Comparison of ENCODE assay signal across 8 cellular contexts in genomic region chr13:98977568-98978270, GRCh38. TPM values are rescaled to one million over a fixed set of nuclear protein-coding genes. Genes with fewer than 3 reads are reported as not detected.
A peak's percentile ranks its signal among the peaks of the same experiment; 100 is the strongest.
DNase-seq lines count a peak whose midpoint lies in the region; ATAC-seq and TF ChIP-seq lines count a peak whose summit lies in the region.

A gene with protein sequence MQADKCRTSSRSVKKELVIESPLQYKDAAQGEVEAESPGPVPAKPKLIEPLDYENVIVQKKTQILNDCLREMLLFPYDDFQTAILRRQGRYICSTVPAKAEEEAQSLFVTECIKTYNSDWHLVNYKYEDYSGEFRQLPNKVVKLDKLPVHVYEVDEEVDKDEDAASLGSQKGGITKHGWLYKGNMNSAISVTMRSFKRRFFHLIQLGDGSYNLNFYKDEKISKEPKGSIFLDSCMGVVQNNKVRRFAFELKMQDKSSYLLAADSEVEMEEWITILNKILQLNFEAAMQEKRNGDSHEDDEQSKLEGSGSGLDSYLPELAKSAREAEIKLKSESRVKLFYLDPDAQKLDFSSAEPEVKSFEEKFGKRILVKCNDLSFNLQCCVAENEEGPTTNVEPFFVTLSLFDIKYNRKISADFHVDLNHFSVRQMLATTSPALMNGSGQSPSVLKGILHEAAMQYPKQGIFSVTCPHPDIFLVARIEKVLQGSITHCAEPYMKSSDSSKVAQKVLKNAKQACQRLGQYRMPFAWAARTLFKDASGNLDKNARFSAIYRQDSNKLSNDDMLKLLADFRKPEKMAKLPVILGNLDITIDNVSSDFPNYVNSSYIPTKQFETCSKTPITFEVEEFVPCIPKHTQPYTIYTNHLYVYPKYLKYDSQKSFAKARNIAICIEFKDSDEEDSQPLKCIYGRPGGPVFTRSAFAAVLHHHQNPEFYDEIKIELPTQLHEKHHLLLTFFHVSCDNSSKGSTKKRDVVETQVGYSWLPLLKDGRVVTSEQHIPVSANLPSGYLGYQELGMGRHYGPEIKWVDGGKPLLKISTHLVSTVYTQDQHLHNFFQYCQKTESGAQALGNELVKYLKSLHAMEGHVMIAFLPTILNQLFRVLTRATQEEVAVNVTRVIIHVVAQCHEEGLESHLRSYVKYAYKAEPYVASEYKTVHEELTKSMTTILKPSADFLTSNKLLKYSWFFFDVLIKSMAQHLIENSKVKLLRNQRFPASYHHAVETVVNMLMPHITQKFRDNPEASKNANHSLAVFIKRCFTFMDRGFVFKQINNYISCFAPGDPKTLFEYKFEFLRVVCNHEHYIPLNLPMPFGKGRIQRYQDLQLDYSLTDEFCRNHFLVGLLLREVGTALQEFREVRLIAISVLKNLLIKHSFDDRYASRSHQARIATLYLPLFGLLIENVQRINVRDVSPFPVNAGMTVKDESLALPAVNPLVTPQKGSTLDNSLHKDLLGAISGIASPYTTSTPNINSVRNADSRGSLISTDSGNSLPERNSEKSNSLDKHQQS (N-terminal part only) (minus strand): TSS chr13:98978064. CDS start chr13:98977909, 155 bp downstream.

- H3K27me3 ChIP-seq in RWPE2 (ENCODE audit: insufficient read depth, poor library complexity, severe bottlenecking): no peaks in the 10 kb centered on the region
- H3K27me3 ChIP-seq in upper lobe of right lung: no peaks in the 10 kb centered on the region

- DNase-seq in COR-L47 (lab: John Stamatoyannopoulos, UW): peak; percentile 51
- DNase-seq in RWPE2 (ENCODE audit: low spot score): no peak
- no peak for DNase-seq in epithelial cell of proximal tubule (ENCODE audit: low read depth)
- DNase-seq in mucosa of descending colon: peak; percentile 52 to 60 (median 53)
- DNase-seq in upper lobe of right lung: peak; percentile 69
- DNase-seq in NCI-H187 (lab: John Stamatoyannopoulos, UW): no peak
- DNase-seq in activated CD8-positive, alpha-beta memory T cell treated with anti-CD3 and anti-CD28 coated beads for 24 hours: no peak

- H3K9me3 ChIP-seq in RWPE2 (ENCODE audit: severe bottlenecking) (no peaks in the 10 kb centered on the region), mucosa of descending colon (no peaks in the 10 kb centered on the region), upper lobe of right lung (no peaks in the 10 kb centered on the region)

- intact Hi-C loops in mucosa of descending colon (cut with DNase I, micrococcal nuclease): no loop called here
- intact Hi-C loops in upper lobe of right lung (cut with DNase I): no loop called here

- H3K4me3 ChIP-seq in RWPE2 (ENCODE audit: severe bottlenecking): peak within 1 kb of the TSS; percentile 19
- H3K4me3 ChIP-seq in epithelial cell of proximal tubule (ENCODE audit: low read depth, low read length): peak within 1 kb of the TSS; percentile 43
- H3K4me3 ChIP-seq in mucosa of descending colon: no peak within 1 kb of the TSS
- peak within 1 kb of the TSS; percentile 49 for H3K4me3 ChIP-seq in upper lobe of right lung

- H3K36me3 ChIP-seq in RWPE2 (ENCODE audit: low read depth) (no peaks in the 10 kb centered on the region), mucosa of descending colon (ENCODE audit: low read depth) (no peaks in the 10 kb centered on the region), upper lobe of right lung (no peaks in the 10 kb centered on the region)

- peak; percentile 85 for ATAC-seq in RWPE2 (ENCODE audit: low read depth)
- ATAC-seq in mucosa of descending colon: peak; percentile 94
- ATAC-seq in upper lobe of right lung: peak; percentile 88
- ATAC-seq in GM18511 (IDR thresholded peaks at IDR 0.05; ENCODE audit: unreplicated experiment): no peak

- H3K27ac ChIP-seq in RWPE2 (ENCODE audit: poor library complexity, severe bottlenecking) (peak within 1 kb of the TSS; percentile 85), upper lobe of right lung (peak within 1 kb of the TSS; percentile 75)

- H3K4me1 ChIP-seq in RWPE2 (ENCODE audit: insufficient read depth, poor library complexity, severe bottlenecking): peaks cover 22% of the 10 kb centered on the region
- H3K4me1 ChIP-seq in mucosa of descending colon (ENCODE audit: low read depth): peaks cover 18% of the 10 kb centered on the region
- peaks cover 23% of the 10 kb centered on the region for H3K4me1 ChIP-seq in upper lobe of right lung

- TF ChIP-seq CTCF in RWPE2 (IDR thresholded peaks at IDR 0.05; ENCODE audit: poor library complexity, severe bottlenecking) (no peak), epithelial cell of proximal tubule (conservative IDR thresholded peaks at IDR 0.05; ENCODE audit: low read depth, low read length) (no peak), mucosa of descending colon (IDR thresholded peaks at IDR 0.05) (no peak), upper lobe of right lung (IDR thresholded peaks at IDR 0.05) (no peak)

RNA-seq across cellular contexts. Expression of the gene that starts here (rescaled TPM):
- total RNA-seq in epithelial cell of proximal tubule: 37.6 and 72.4 TPM in 2 replicates
- 100 to 1,000 TPM in 1 of 3 donors, 10 to 100 TPM in 2; 52.0 to 136 (median 54.4) TPM for total RNA-seq in mucosa of descending colon
- total RNA-seq in upper lobe of right lung: 170 TPM

Comparison
In these comparisons a context has a peak if more than half of its experiments do, and no peak if none do; other contexts are left out.
1. DNase-seq: peak in COR-L47 (single experiment), mucosa of descending colon (3 of 3) and upper lobe of right lung (single experiment); none in RWPE2 (single experiment), epithelial cell of proximal tubule (single experiment), NCI-H187 (0 of 2) and activated CD8-positive, alpha-beta memory T cell treated with anti-CD3 and anti-CD28 coated beads for 24 hours (single experiment).